Comparison of ENCODE assay signal across 31 cellular contexts in the genomic region with DNA sequence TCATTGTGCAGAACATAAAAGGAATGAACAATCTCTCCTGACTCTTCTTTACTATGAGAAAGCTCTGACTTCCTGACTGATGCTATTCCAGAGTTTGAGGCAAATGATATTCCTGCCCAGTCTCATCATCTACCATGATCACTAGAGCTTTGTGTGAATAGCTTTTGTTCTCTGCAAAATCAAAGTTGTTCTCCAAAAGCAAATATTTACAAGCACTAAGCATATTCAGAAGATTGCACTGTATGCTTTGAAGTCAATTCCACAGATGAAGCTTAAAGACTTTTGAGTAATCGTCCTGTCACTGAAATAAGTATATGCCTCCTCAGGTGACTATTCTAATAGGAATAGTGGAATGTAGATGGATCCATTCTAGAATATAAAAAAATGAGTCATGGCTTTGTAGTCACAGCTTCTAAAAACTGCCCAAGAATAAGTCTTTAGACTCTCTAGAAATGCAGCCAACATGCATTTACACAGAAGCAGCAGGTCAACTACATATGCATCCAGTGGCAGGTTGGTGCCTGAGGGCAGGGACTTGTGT. TPM values are rescaled to one million over a fixed set of nuclear protein-coding genes. Genes with fewer than 3 reads are reported as not detected.
"Had no signal": no experiment of that assay in that cellular context is flagged by ENCODE, and none has a peak within 500 bp of the region (broad histone marks: within the 10 kb centered on the region; RNA-seq: fewer than 3 reads in every experiment).

No MANE protein-coding gene starts in this region.

- ATAC-seq: activated naive CD8-positive, alpha-beta T cell treated with anti-CD3 and anti-CD28 coated beads, Interleukin-2, amount 50 U/mL, for 24 hours had no signal

- H3K27me3 ChIP-seq: ascending aorta, SJCRH30 had no signal

- H3K4me3 Mint-ChIP-seq: activated B cell treated with CpG ODN at 0.5 μM for 24 hours; activated CD4-positive, alpha-beta memory T cell treated with anti-CD3 and anti-CD28 coated beads for 36 hours; activated naive CD4-positive, alpha-beta T cell treated with anti-CD3 and anti-CD28 coated beads, Interleukin-2, amount 10 ng/mL, durations not matched to agents 7 days and 5 days; activated naive CD8-positive, alpha-beta T cell; activated naive CD8-positive, alpha-beta T cell treated with anti-CD3 and anti-CD28 coated beads, Interleukin-2, amount 50 U/mL, for 24 hours; T-helper 1 cell treated with Interleukin-12 subunit alpha and Interleukin-12 subunit beta and Interleukin-4 antibody, amounts not matched to agents 30 μg/mL and 1 μg/mL, for 36 hours; T-helper 2 cell treated with Interferon-gamma antibody and Interleukin-4, amounts not matched to agents 5 μg/mL and 100 μg/mL, for 36 hours had no signal

- DNase-seq: activated B cell treated with CpG ODN at 0.5 μM for 24 hours; activated CD4-positive, alpha-beta memory T cell treated with anti-CD3 and anti-CD28 coated beads for 36 hours; activated CD4-positive, alpha-beta T cell treated with anti-CD3 and anti-CD28 coated beads for 4 hours; activated CD4-positive, alpha-beta T cell treated with anti-CD3 and anti-CD28 coated beads, Interleukin-2, amount 50 U/mL, for 1 hour; activated CD4-positive, CD25-positive, alpha-beta regulatory T cell treated with anti-CD3 and anti-CD28 coated beads, Interleukin-2, amount 50 U/mL, for 72 hours; activated CD8-positive, alpha-beta memory T cell treated with anti-CD3 and anti-CD28 coated beads, Interleukin-2, amount 50 U/mL, for 4 hours; activated effector memory CD4-positive, alpha-beta T cell treated with Interleukin-2 at 50 U/mL for 16 hours; activated naive CD4-positive, alpha-beta T cell treated with anti-CD3 and anti-CD28 coated beads, Interleukin-2, amount 10 ng/mL, durations not matched to agents 7 days and 5 days; activated naive CD8-positive, alpha-beta T cell treated with anti-CD3 and anti-CD28 coated beads, Interleukin-2, amount 50 U/mL, for 24 hours; activated T-cell treated with anti-CD3 and anti-CD28 coated beads for 4 hours; activated T-cell treated with anti-CD3 and anti-CD28 coated beads, Interleukin-2, amount 50 U/mL, for 48 hours; amniotic stem cell; cerebellar nuclear complex; NCI-H146; NCI-H187; NCI-H2107; NCI-H2171; NCI-H510A; NCI-H526; NCI-H748 treated with DMSO at 0.1 percent for 48 hours; NK-92 treated with Interleukin-12 subunit alpha and Interleukin-12 subunit beta, amount 100 ng/mL, for 24 hours; PC-9; Right ventricle myocardium superior; SJCRH30 had no signal

- H2AFZ ChIP-seq: PC-9 had no signal

- H3K4me1 ChIP-seq: ascending aorta, SJCRH30 had no signal

- H3K4me3 ChIP-seq: ascending aorta, PC-9, SJCRH30, SK-N-MC had no signal

- H3K9me3 Mint-ChIP-seq: activated B cell treated with CpG ODN at 0.5 μM for 24 hours; activated CD4-positive, alpha-beta memory T cell treated with anti-CD3 and anti-CD28 coated beads for 36 hours; activated naive CD4-positive, alpha-beta T cell treated with anti-CD3 and anti-CD28 coated beads, Interleukin-2, amount 10 ng/mL, durations not matched to agents 7 days and 5 days; activated naive CD8-positive, alpha-beta T cell treated with anti-CD3 and anti-CD28 coated beads, Interleukin-2, amount 50 U/mL, for 24 hours; T-helper 1 cell treated with Interleukin-12 subunit alpha and Interleukin-12 subunit beta and Interleukin-4 antibody, amounts not matched to agents 30 μg/mL and 1 μg/mL, for 36 hours; T-helper 2 cell treated with Interferon-gamma antibody and Interleukin-4, amounts not matched to agents 5 μg/mL and 100 μg/mL, for 36 hours had no signal

- H3K4me1 Mint-ChIP-seq: activated B cell treated with CpG ODN at 0.5 μM for 24 hours; activated naive CD4-positive, alpha-beta T cell treated with anti-CD3 and anti-CD28 coated beads, Interleukin-2, amount 10 ng/mL, durations not matched to agents 7 days and 5 days; activated naive CD8-positive, alpha-beta T cell treated with anti-CD3 and anti-CD28 coated beads, Interleukin-2, amount 50 U/mL, for 24 hours had no signal

- H3K27ac ChIP-seq: ascending aorta, KMS-11, PC-9, RWPE1, SJCRH30, SK-N-MC had no signal

- H3K4me2 ChIP-seq: KMS-11, PC-9 had no signal

- H3K36me3 Mint-ChIP-seq: activated CD4-positive, alpha-beta memory T cell treated with anti-CD3 and anti-CD28 coated beads for 36 hours; activated naive CD4-positive, alpha-beta T cell treated with anti-CD3 and anti-CD28 coated beads, Interleukin-2, amount 10 ng/mL, durations not matched to agents 7 days and 5 days; activated naive CD8-positive, alpha-beta T cell had no signal

- H3K27ac Mint-ChIP-seq: activated B cell treated with CpG ODN at 0.5 μM for 24 hours; activated CD4-positive, alpha-beta memory T cell treated with anti-CD3 and anti-CD28 coated beads for 36 hours; activated naive CD4-positive, alpha-beta T cell treated with anti-CD3 and anti-CD28 coated beads, Interleukin-2, amount 10 ng/mL, durations not matched to agents 7 days and 5 days; activated naive CD8-positive, alpha-beta T cell; activated naive CD8-positive, alpha-beta T cell treated with anti-CD3 and anti-CD28 coated beads, Interleukin-2, amount 50 U/mL, for 24 hours; T-helper 1 cell treated with Interleukin-12 subunit alpha and Interleukin-12 subunit beta and Interleukin-4 antibody, amounts not matched to agents 30 μg/mL and 1 μg/mL, for 36 hours; T-helper 2 cell treated with Interferon-gamma antibody and Interleukin-4, amounts not matched to agents 5 μg/mL and 100 μg/mL, for 36 hours had no signal

- H3K9ac ChIP-seq: KMS-11 had no signal

- H3K9me3 ChIP-seq: ascending aorta, SJCRH30 had no signal

- H3K36me3 ChIP-seq: SJCRH30 had no signal

RNA-seq across cellular contexts. Expression of a gene that starts 34.6 kb away (rescaled TPM):
- total RNA-seq: activated B cell treated with CpG ODN at 0.5 μM for 24 hours had no signal
